ENCODE assay signal across 27 cellular contexts in the genomic region with DNA sequence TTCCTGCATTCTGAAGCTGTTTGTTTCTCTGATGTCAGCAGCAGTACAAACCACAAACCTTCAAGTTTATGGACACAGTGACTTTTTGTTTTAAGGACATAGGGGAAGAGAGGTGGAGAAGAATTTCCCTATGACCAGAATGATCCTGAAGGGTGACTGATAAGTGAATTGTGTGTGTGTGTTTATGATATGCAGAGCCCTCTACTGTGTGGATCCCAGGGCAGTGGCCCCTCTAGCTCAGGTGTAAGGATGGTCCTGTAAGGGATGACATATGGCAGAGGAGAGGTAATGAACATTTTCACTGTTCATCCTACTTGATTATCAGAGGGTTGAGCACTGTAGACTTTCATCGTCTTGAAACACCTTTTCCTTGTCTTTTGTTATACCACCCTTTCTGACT.
"Had no signal": no experiment of that assay in that cellular context is flagged by ENCODE, and none has a peak within 500 bp of the region (broad histone marks: within the 10 kb centered on the region; RNA-seq: fewer than 3 reads in every experiment).

No MANE protein-coding gene starts in this region.

- H3K27me3 ChIP-seq: ascending aorta, breast epithelium, gastrocnemius medialis, uterus had no signal

- H3K9me3 ChIP-seq: ascending aorta, breast epithelium, gastrocnemius medialis, neutrophil, uterus had no signal

- H3K36me3 ChIP-seq: ascending aorta, breast epithelium, gastrocnemius medialis, neutrophil, uterus had no signal

- ATAC-seq: gastrocnemius medialis; left cardiac atrium; sciatic nerve; stimulated activated effector memory CD8-positive, alpha-beta T cell treated with anti-CD3 and anti-CD28 coated beads, Interleukin-12 subunit alpha, Interleukin-12 subunit beta, amount 100 ng/mL, for 72 hours; T-helper 17 cell had no signal

- H3K4me1 ChIP-seq: ascending aorta, breast epithelium, gastrocnemius medialis, uterus had no signal

- H3K4me3 ChIP-seq: ascending aorta, breast epithelium, gastrocnemius medialis, uterus had no signal

- H3K27ac ChIP-seq: ascending aorta, breast epithelium, gastrocnemius medialis, neutrophil, uterus had no signal

- DNase-seq: activated CD4-positive, alpha-beta memory T cell treated with anti-CD3 and anti-CD28 coated beads, Interleukin-2, amount 10 ng/mL, durations not matched to agents 7 days and 5 days; activated CD4-positive, alpha-beta T cell treated with anti-CD3 and anti-CD28 coated beads, Interleukin-2, amount 10 ng/mL, durations not matched to agents 7 days and 5 days; activated CD4-positive, CD25-positive, alpha-beta regulatory T cell treated with anti-CD3 and anti-CD28 coated beads, Interleukin-2, amount 50 U/mL, for 72 hours; activated CD8-positive, alpha-beta memory T cell treated with anti-CD3 and anti-CD28 coated beads, Interleukin-2, amount 50 U/mL, for 48 hours; activated gamma-delta T cell; activated naive CD4-positive, alpha-beta T cell treated with anti-CD3 and anti-CD28 coated beads, Interleukin-2, amount 10 ng/mL, durations not matched to agents 7 days and 5 days; activated naive CD8-positive, alpha-beta T cell treated with anti-CD3 and anti-CD28 coated beads, Interleukin-2, amount 10 ng/mL, durations not matched to agents 7 days and 5 days; activated T-cell treated with anti-CD3 and anti-CD28 coated beads, Interleukin-2, amount 50 U/mL, for 24 hours; dermis blood vessel endothelial cell; effector CD4-positive, alpha-beta T cell; gastrocnemius medialis; glutamatergic neuron; islet precursor cell; left cardiac atrium; mammary epithelial cell; naive B cell; nephron progenitor cell; small intestine; stimulated activated CD4-positive, alpha-beta T cell treated with anti-CD3 and anti-CD28 coated beads, Interleukin-4, amount 100 ng/mL, for 24 hours; substantia nigra; T-helper 17 cell; uterus had no signal

- FAIRE-seq: small intestine had no signal
